Comparison of ENCODE assay signal across 8 cellular contexts in the genomic region with DNA sequence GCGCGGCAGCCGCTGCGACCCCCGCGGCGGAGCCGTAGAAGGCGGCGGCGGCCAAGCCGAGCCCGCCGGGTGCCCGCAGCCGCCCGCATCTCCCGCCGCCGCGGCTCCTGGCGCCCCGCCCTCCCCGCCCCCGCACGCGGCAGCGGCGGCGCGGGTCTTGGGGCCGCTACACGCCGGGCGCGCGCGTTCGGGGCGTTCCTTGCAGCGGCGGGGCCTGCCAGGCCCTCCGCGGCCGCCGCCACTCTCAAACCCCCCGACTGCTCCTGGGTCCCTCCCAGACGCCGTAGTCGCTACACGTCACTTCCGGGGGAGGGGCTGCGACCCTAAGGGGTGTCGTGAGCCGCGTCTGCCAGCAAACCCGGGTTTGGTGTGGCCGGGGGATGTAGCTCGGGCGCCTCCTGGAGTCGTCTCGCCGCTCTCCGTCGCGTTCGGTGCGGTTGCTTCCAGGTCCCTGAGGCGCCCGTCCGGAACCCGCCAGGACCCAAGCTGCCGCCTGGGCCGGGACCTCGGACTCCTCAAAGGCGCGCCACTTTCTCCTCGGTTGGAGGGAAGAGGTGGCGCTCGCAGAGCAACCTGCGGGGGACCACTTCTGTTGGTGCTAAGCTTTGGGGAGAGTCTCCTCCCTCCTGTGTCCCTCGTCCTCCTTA. TPM values are rescaled to one million over a fixed set of nuclear protein-coding genes. Genes with fewer than 3 reads are reported as not detected.
DNase-seq lines count a peak whose midpoint lies in the region; ATAC-seq and TF ChIP-seq lines count a peak whose summit lies in the region.

A gene with protein sequence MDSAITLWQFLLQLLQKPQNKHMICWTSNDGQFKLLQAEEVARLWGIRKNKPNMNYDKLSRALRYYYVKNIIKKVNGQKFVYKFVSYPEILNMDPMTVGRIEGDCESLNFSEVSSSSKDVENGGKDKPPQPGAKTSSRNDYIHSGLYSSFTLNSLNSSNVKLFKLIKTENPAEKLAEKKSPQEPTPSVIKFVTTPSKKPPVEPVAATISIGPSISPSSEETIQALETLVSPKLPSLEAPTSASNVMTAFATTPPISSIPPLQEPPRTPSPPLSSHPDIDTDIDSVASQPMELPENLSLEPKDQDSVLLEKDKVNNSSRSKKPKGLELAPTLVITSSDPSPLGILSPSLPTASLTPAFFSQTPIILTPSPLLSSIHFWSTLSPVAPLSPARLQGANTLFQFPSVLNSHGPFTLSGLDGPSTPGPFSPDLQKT (minus strand): TSS at position 285 of the 647 bp plus-strand sequence. CDS start 8,129 bp downstream, outside the sequence.

- peaks cover 0 to 29% of the 10 kb centered on the region in 2 donors for H3K4me1 ChIP-seq in right atrium auricular region
- peaks cover 9 to 11% of the 10 kb centered on the region in 2 donors for H3K4me1 ChIP-seq in uterus

- H3K27me3 ChIP-seq in right atrium auricular region: no peaks in the 10 kb centered on the region
- no peaks in the 10 kb centered on the region for H3K27me3 ChIP-seq in uterus

- DNase-seq in NCI-H1694 treated with DMSO at 0.1 percent for 48 hours (lab: John Stamatoyannopoulos, UW) (peak; percentile 96), T-helper 17 cell (peak; percentile 98 to 99 (median 98)), right atrium auricular region (ENCODE audit: low spot score) (peak; percentile 97), pulmonary artery endothelial cell (ENCODE audit: low read depth, low spot score) (peak; percentile 96), uterus (peak; percentile 98 to 99)

- H3K27me3 Mint-ChIP-seq in T-helper 17 cell: no peaks in the 10 kb centered on the region

- H3K27ac Mint-ChIP-seq in T-helper 17 cell: peak within 1 kb of the TSS; percentile 94

- TF ChIP-seq CTCF in right atrium auricular region (IDR thresholded peaks at IDR 0.05) (peak; percentile 44 to 88), uterus (IDR thresholded peaks at IDR 0.05) (peak; percentile 80 to 93 (median 88))

- H3K27ac ChIP-seq in angular gyrus (ENCODE audit: low read depth, low read length): peak within 1 kb of the TSS; percentile 74
- H3K27ac ChIP-seq in right atrium auricular region: peak within 1 kb of the TSS; percentile 91 to 92
- peak within 1 kb of the TSS; percentile 94 to 100 for H3K27ac ChIP-seq in uterus

- TF ChIP-seq POLR2A in GM15510 (IDR thresholded peaks at IDR 0.05; ENCODE audit: borderline replicate concordance, extremely low read depth, insufficient read length) (peak; percentile 86), uterus (IDR thresholded peaks at IDR 0.05) (peak; percentile 88 to 95)

- peak; percentile 84 for ATAC-seq in HG02885 (IDR thresholded peaks at IDR 0.05; ENCODE audit: poor library complexity, unreplicated experiment)
- ATAC-seq in T-helper 17 cell: peak; percentile 86

- H3K4me3 Mint-ChIP-seq in T-helper 17 cell: peak within 1 kb of the TSS; percentile 95

- H3K9me3 ChIP-seq in T-helper 17 cell (ENCODE audit: control insufficient read depth, low read length, poor library complexity, severe bottlenecking) (no peaks in the 10 kb centered on the region), right atrium auricular region (no peaks in the 10 kb centered on the region), uterus (no peaks in the 10 kb centered on the region)

- H3K36me3 Mint-ChIP-seq in T-helper 17 cell (ENCODE audit: low read depth): peaks cover 2% of the 10 kb centered on the region

- H3K4me3 ChIP-seq in right atrium auricular region (peak within 1 kb of the TSS; percentile 69 to 82), uterus (peak within 1 kb of the TSS; percentile 86)

- intact Hi-C loops in uterus (cut with DNase I; ENCODE audit: low total_unique reads): loop anchor here (5.0 kb wide), 1 partner anchor 40 kb away; no protein-coding TSS in a partner anchor

- H3K36me3 ChIP-seq in right atrium auricular region: no peaks in the 10 kb centered on the region
- no peaks in the 10 kb centered on the region for H3K36me3 ChIP-seq in uterus

- H3K4me1 Mint-ChIP-seq in T-helper 17 cell: peaks cover 14% of the 10 kb centered on the region

RNA-seq across cellular contexts. Expression of the gene that starts here (rescaled TPM):
- total RNA-seq in T-helper 17 cell (100 to 1,000 TPM in 1 of 2 donors, 10 to 100 TPM in 1; 92.8 to 100 TPM), right atrium auricular region (10 to 100 TPM; 18.8 to 19.1 TPM), pulmonary artery endothelial cell (22.9 and 28.2 TPM in 2 replicates), uterus (10 to 100 TPM; 17.9 to 97.7 (median 26.7) TPM)

Comparison
In these comparisons a context has a peak if more than half of its experiments do, and no peak if none do; other contexts are left out.
1. Peak in every context shown above with its lines: DNase-seq, ATAC-seq, H3K4me3 ChIP-seq and H3K27ac ChIP-seq.